Comparison of ENCODE assay signal across 24 cellular contexts in the genomic region with DNA sequence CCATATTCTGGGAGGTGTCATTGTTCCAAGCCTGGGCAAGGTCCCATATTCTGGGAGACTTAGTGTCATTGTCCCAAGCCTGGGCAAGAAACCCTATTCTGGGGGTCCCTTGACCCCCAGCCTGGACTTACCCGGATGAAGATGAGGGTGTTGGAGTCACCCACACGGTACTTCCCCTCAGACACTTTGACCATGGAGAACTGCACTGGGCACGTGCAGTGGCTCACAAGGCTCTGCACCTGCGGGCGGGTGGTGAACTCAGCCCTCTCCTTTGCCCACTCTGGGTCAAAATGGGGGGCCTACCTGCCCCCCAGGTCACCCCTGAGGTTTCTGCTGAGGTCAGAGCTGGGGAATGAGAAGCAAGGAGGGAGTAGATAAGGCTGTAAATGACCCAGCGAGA. TPM values are rescaled to one million over a fixed set of nuclear protein-coding genes. Genes with fewer than 3 reads are reported as not detected.
"Had no signal": no experiment of that assay in that cellular context is flagged by ENCODE, and none has a peak within 500 bp of the region (broad histone marks: within the 10 kb centered on the region; RNA-seq: fewer than 3 reads in every experiment).

No MANE protein-coding gene starts in this region.

- H3K9me3 Mint-ChIP-seq: dendritic cell treated with granulocyte-macrophage colony-stimulating factor and Interleukin-4, amounts not matched to agents 40 ng/mL and 50 ng/mL, for 4 days; effector memory CD8-positive, alpha-beta T cell; immature natural killer cell; nephron progenitor cell; stimulated activated naive B cell treated with anti-CD40 and anti-IgM and Interleukin-4, amounts not matched to agents 10 μg/mL and 1 μg/mL and 100 μg/mL, for 72 hours had no signal

- H3K4me3 ChIP-seq: esophagus muscularis mucosa, gastrocnemius medialis, left lung, lower lobe of right lung, ovary, right atrium auricular region, sigmoid colon, skin epidermis had no signal

- ATAC-seq: effector memory CD8-positive, alpha-beta T cell; naive thymus-derived CD4-positive, alpha-beta T cell had no signal

- H3K27ac ChIP-seq: epithelial cell of prostate, esophagus muscularis mucosa, left lung, lower lobe of right lung, neutrophil, ovary, right atrium auricular region, sigmoid colon had no signal

- H3K9me3 ChIP-seq: esophagus muscularis mucosa, gastrocnemius medialis, left lung, lower lobe of right lung, neutrophil, ovary, right atrium auricular region, sigmoid colon had no signal

- H3K36me3 Mint-ChIP-seq: immature natural killer cell; naive thymus-derived CD4-positive, alpha-beta T cell; stimulated activated naive B cell treated with anti-CD40 and anti-IgM and Interleukin-4, amounts not matched to agents 10 μg/mL and 1 μg/mL and 100 μg/mL, for 72 hours had no signal

- H3K36me3 ChIP-seq: esophagus muscularis mucosa, gastrocnemius medialis, left lung, lower lobe of right lung, neutrophil, ovary, right atrium auricular region, sigmoid colon had no signal

- H3K27me3 ChIP-seq: ovary, right atrium auricular region had no signal

- H3K4me3 Mint-ChIP-seq: dendritic cell treated with granulocyte-macrophage colony-stimulating factor and Interleukin-4, amounts not matched to agents 40 ng/mL and 50 ng/mL, for 4 days; immature natural killer cell; naive thymus-derived CD4-positive, alpha-beta T cell; stimulated activated naive B cell treated with anti-CD40 and anti-IgM and Interleukin-4, amounts not matched to agents 10 μg/mL and 1 μg/mL and 100 μg/mL, for 72 hours had no signal

- H3K27ac Mint-ChIP-seq: dendritic cell treated with granulocyte-macrophage colony-stimulating factor and Interleukin-4, amounts not matched to agents 40 ng/mL and 50 ng/mL, for 4 days; effector memory CD8-positive, alpha-beta T cell; immature natural killer cell; nephron progenitor cell; stimulated activated naive B cell treated with anti-CD40 and anti-IgM and Interleukin-4, amounts not matched to agents 10 μg/mL and 1 μg/mL and 100 μg/mL, for 72 hours had no signal

- DNase-seq: effector memory CD8-positive, alpha-beta T cell; gastrocnemius medialis; immature natural killer cell; lower lobe of right lung; mesendoderm; naive thymus-derived CD4-positive, alpha-beta T cell; nephron progenitor cell; ovary; sigmoid colon; stimulated activated CD4-positive, alpha-beta T cell treated with anti-CD3 and anti-CD28 coated beads, Interleukin-2, amount 100 ng/mL, for 24 hours; stimulated activated CD4-positive, alpha-beta T cell treated with anti-CD3 and anti-CD28 coated beads, Interleukin-4, amount 100 ng/mL, for 4 hours; stimulated activated naive B cell treated with anti-CD40 and anti-IgM and Interleukin-4, amounts not matched to agents 10 μg/mL and 1 μg/mL and 100 μg/mL, for 72 hours; trophoblast cell had no signal

RNA-seq across cellular contexts. Expression of a gene that starts 4.1 kb away (rescaled TPM):
- total RNA-seq: fibroblast of villous mesenchyme, posterior vena cava, right atrium auricular region, sigmoid colon had no signal
- polyA plus RNA-seq: immature natural killer cell; naive thymus-derived CD4-positive, alpha-beta T cell had no signal

RNA-seq across cellular contexts. Expression of a gene that starts 11.7 kb away (rescaled TPM):
- total RNA-seq: esophagus muscularis mucosa; fibroblast of villous mesenchyme; gastrocnemius medialis; left lung; lower lobe of right lung; mononuclear cell; naive thymus-derived CD4-positive, alpha-beta T cell; ovary; posterior vena cava; right atrium auricular region; sigmoid colon had no signal
- polyA plus RNA-seq: keratinocyte, ovary had no signal

RNA-seq across cellular contexts. Expression of a gene that starts 17.5 kb away (rescaled TPM):
- polyA plus RNA-seq: immature natural killer cell had no signal

RNA-seq across cellular contexts. Expression of a gene that starts 46.5 kb away (rescaled TPM):
- polyA plus RNA-seq: immature natural killer cell had no signal
